Comparison of ENCODE assay signal across 7 cellular contexts in genomic region chr13:30617315-30618185, GRCh38.
DNase-seq lines count a peak whose midpoint lies in the region; ATAC-seq and TF ChIP-seq lines count a peak whose summit lies in the region.

Gene USPL1, plus strand, starts transcription at chr13:30617920. Its CDS starts 3,221 bp downstream, at chr13:30621141.

- ATAC-seq in GM18505 (IDR thresholded peaks at IDR 0.05; ENCODE audit: unreplicated experiment) (peak; percentile 86), HG02973 (IDR thresholded peaks at IDR 0.05; ENCODE audit: unreplicated experiment) (peak; percentile 82)

- in situ Hi-C loops in astrocyte of the spinal cord (cut with HindIII; ENCODE audit: low sequenced_read_pairs): no loop called here

- DNase-seq in NCI-H2029 (lab: John Stamatoyannopoulos, UW) (peak; percentile 82), T-helper 9 cell (peak; percentile 97), astrocyte of the spinal cord (ENCODE audit: low read depth, low spot score) (peak; percentile 100), hypothalamus (lab: John Stamatoyannopoulos, UW) (peak; percentile 91 to 100 (median 98)), retinal pigment epithelial cell (ENCODE audit: low read depth) (peak; percentile 96)

- H3K4me3 ChIP-seq in astrocyte of the spinal cord (ENCODE audit: low read depth, low read length): peak within 1 kb of the TSS; percentile 100
- H3K4me3 ChIP-seq in retinal pigment epithelial cell (ENCODE audit: low read length): peak within 1 kb of the TSS; percentile 97

- no peak for TF ChIP-seq CTCF in astrocyte of the spinal cord (IDR thresholded peaks at IDR 0.05; ENCODE audit: low read depth, low read length)
- peak; percentile 4 for TF ChIP-seq CTCF in retinal pigment epithelial cell (conservative IDR thresholded peaks at IDR 0.05; ENCODE audit: low read depth, low read length)

- peak; percentile 92 for TF ChIP-seq POLR2A in GM18505 (IDR thresholded peaks at IDR 0.05; ENCODE audit: borderline replicate concordance, extremely low read depth, insufficient read depth, insufficient read length)

Comparison
In these comparisons a context has a peak if more than half of its experiments do, and no peak if none do; other contexts are left out.
1. Peak in every context shown above with its lines: DNase-seq, ATAC-seq and H3K4me3 ChIP-seq.